Comparison of ENCODE assay signal across 33 cellular contexts in the genomic region with DNA sequence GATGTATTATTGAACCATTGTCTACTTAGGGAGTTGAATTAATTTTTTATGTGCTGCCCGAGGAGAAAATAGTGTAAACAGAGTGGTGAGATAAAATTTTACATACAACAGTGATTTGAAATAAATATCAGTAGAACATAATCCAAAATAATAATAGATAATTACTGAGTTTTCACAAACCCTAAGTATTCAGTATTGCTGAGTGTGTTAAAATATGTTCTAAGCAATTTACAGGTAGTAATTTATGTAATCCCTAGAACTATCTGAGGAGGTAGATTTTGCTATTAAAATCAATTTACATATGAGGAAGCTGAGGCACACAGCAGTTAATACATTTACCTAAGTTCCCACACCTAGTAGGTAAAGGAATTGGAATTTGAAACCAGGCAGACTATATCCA.
DNase-seq lines count a peak whose midpoint lies in the region; ATAC-seq, FAIRE-seq and TF ChIP-seq lines count a peak whose summit lies in the region.
"Had no signal": no experiment of that assay in that cellular context is flagged by ENCODE, and none has a peak within 500 bp of the region (broad histone marks: within the 10 kb centered on the region; RNA-seq: fewer than 3 reads in every experiment).

No MANE protein-coding gene starts in this region.

- in situ Hi-C loops in HepG2 (cut with HindIII; ENCODE audit: extremely low pct_ligation_motif_present, low pct_unique_long_range_greater_than_20kb) (no loop called here), IMR-90 (cut with MboI; ENCODE audit: low sequenced_read_pairs) (no loop called here), K562 (cut with MboI) (no loop called here), GM23248 (cut with MboI) (no loop called here)

- H4K5ac ChIP-seq in IMR-90 (ENCODE audit: low read depth, low read length), result no peak overlapping the region

- intact Hi-C loops in HepG2 (cut with micrococcal nuclease; ENCODE audit: unreplicated experiment) (no loop called here), right lobe of liver (cut with DNase I) (no loop called here), IMR-90 (cut with micrococcal nuclease) (no loop called here), K562 (cut with micrococcal nuclease) (no loop called here)

- H3K9me2 ChIP-seq in GM23248 (ENCODE audit: insufficient read depth), result no peaks in the 10 kb centered on the region

- dilution Hi-C loops in IMR-90 (cut with HindIII; ENCODE audit: low sequenced_read_pairs, unreplicated experiment), result no loop called here

- BruUV-seq in HepG2 (replicated peaks; lab: Mats Ljungman, UMichigan) (no TSS peak), IMR-90 (replicated peaks; lab: Mats Ljungman, UMichigan) (no TSS peak), K562 (replicated peaks; lab: Mats Ljungman, UMichigan) (no TSS peak)

- H4K20me1 ChIP-seq in HepG2 (ENCODE audit: insufficient read depth, low read length) (no peaks in the 10 kb centered on the region), IMR-90 (ENCODE audit: insufficient read depth, low read length) (no peaks in the 10 kb centered on the region), K562 (replicated peaks; ENCODE audit: control insufficient read depth, insufficient read depth, low read length) (no peaks in the 10 kb centered on the region), GM23248 (ENCODE audit: insufficient read depth) (no peaks in the 10 kb centered on the region)
- H4K20me1 ChIP-seq: BLaER1; BLaER1 treated with 17β-estradiol and CSF1 and Interleukin-3, amounts not matched to agents 10 nM and 100 nM had no signal

- no peak overlapping the region for H3K23ac ChIP-seq in IMR-90 (ENCODE audit: low read depth, low read length)

- H2AK5ac ChIP-seq in IMR-90 (ENCODE audit: low read depth, low read length), result no peak overlapping the region

- CTCF ChIA-PET in HepG2 (lab: Yijun Ruan, JAX; ENCODE audit: low intra/inter-chr PET ratio, low total read pairs), result no interaction called here
- CTCF ChIA-PET in IMR-90 (lab: Yijun Ruan, JAX), result no interaction called here
- CTCF ChIA-PET in K562 (lab: Yijun Ruan, JAX; ENCODE audit: low intra/inter-chr PET ratio), result no interaction called here

- TF ChIP-seq RAD21 in HepG2 (CRISPR knock-in tag; IDR thresholded peaks at IDR 0.05), result no peak
- TF ChIP-seq RAD21 in IMR-90 (IDR thresholded peaks at IDR 0.05; ENCODE audit: low read length), result no peak
- TF ChIP-seq RAD21 in K562 (CRISPR knock-in tag; conservative IDR thresholded peaks at IDR 0.05 in 1 of 2, IDR thresholded peaks at IDR 0.05 in 1 of 2), result no peak

- no peak for DNase-seq in HepG2 (ENCODE audit: low spot score)
- no peak for DNase-seq in right lobe of liver
- no peak for DNase-seq in IMR-90
- DNase-seq in K562 (ENCODE audit: extremely low read depth in 1 of 4, low spot score in 3 of 4), result no peak
- DNase-seq in GM23248, result no peak
- DNase-seq: 8988T; ACHN; AML-193; BE2C; C1 segment of cervical spinal cord; Caco-2; Calu3; CD4-positive, alpha-beta memory T cell; CD4-positive, alpha-beta T cell; CD4-positive, CD25-positive, alpha-beta regulatory T cell; CD8-positive, alpha-beta memory T cell; CD8-positive, alpha-beta T cell; COR-L47; DMS 273 treated with DMSO at 0.1 percent for 48 hours; DMS153; DMS53; DMS79; DMS79 treated with DMSO at 0.1 percent for 48 hours; DND-41; EL had no signal

- no peak overlapping the region for H2BK5ac ChIP-seq in IMR-90 (ENCODE audit: low read depth, low read length, poor library complexity, severe bottlenecking)

- H2BK120ac ChIP-seq in IMR-90 (ENCODE audit: low read depth, low read length), result no peak overlapping the region

- H3K4me2 ChIP-seq in HepG2 (ENCODE audit: low read depth, low read length), result no peak overlapping the region
- no peak overlapping the region for H3K4me2 ChIP-seq in IMR-90 (ENCODE audit: low read depth, low read length)
- no peak overlapping the region for H3K4me2 ChIP-seq in K562 (ENCODE audit: insufficient read depth, low read length)
- H3K4me2 ChIP-seq in GM23248 (ENCODE audit: unreplicated experiment), result no peak overlapping the region
- H3K4me2 ChIP-seq: A549; BLaER1; BLaER1 treated with 17β-estradiol and CSF1 and Interleukin-3, amounts not matched to agents 10 nM and 100 nM had no signal

- H3K4ac ChIP-seq in IMR-90 (ENCODE audit: low read depth, low read length), result no peak overlapping the region

- H3K9me1 ChIP-seq in IMR-90 (ENCODE audit: insufficient read depth, low read length) (peaks cover 4% of the 10 kb centered on the region; the same call in 1 of the 2 replicates), K562 (ENCODE audit: control insufficient read depth, insufficient read depth, low read length) (no peaks in the 10 kb centered on the region)

- H3K79me1 ChIP-seq in IMR-90 (ENCODE audit: low read depth in 1 of 2, low read length in 2 of 2), result no peaks in the 10 kb centered on the region

- H4K8ac ChIP-seq in IMR-90 (ENCODE audit: low read depth in 2 of 2, low read length in 2 of 2), result no peak overlapping the region

- H3K9me3 ChIP-seq in HepG2 (ENCODE audit: low read length) (no peaks in the 10 kb centered on the region), right lobe of liver (no peaks in the 10 kb centered on the region), IMR-90 (ENCODE audit: control insufficient read depth, insufficient read depth, low read length) (no peaks in the 10 kb centered on the region), K562 (replicated peaks; ENCODE audit: control insufficient read depth, insufficient read depth, low read depth, low read length) (no peaks in the 10 kb centered on the region), GM23248 (ENCODE audit: low read depth) (no peaks in the 10 kb centered on the region)
- H3K9me3 ChIP-seq: A549, BE2C, BLaER1, Caco-2 had no signal

- FAIRE-seq in HepG2 (lab: Jason Lieb, UNC) (no peak), K562 (lab: Jason Lieb, UNC) (no peak)
- FAIRE-seq: A204.1, A549, D721Med had no signal

- no peak overlapping the region for H2AK9ac ChIP-seq in IMR-90 (replicated peaks; ENCODE audit: low read depth, low read length, poor library complexity)

- H2BK15ac ChIP-seq in IMR-90 (ENCODE audit: low read depth, low read length), result no peak overlapping the region

- H3K4me3 ChIP-seq in HepG2 (replicated peaks in 1 of 3; ENCODE audit: insufficient read depth in 1 of 3, low read depth in 2 of 3, low read length in 3 of 3), result no peak overlapping the region
- no peak overlapping the region for H3K4me3 ChIP-seq in right lobe of liver
- H3K4me3 ChIP-seq in IMR-90 (ENCODE audit: insufficient read depth, low read depth, low read length), result no peak overlapping the region
- no peak overlapping the region for H3K4me3 ChIP-seq in K562
- no peak overlapping the region for H3K4me3 ChIP-seq in GM23248
- H3K4me3 ChIP-seq: A549; BLaER1; BLaER1 treated with 17β-estradiol and CSF1 and Interleukin-3, amounts not matched to agents 10 nM and 100 nM had no signal

- H2BK20ac ChIP-seq in IMR-90 (ENCODE audit: low read depth, low read length), result no peak overlapping the region

- no peaks in the 10 kb centered on the region for H3F3A ChIP-seq in GM23248 (ENCODE audit: insufficient read depth)

- H3K36me3 ChIP-seq in HepG2 (replicated peaks in 1 of 2; ENCODE audit: control insufficient read depth in 1 of 2, insufficient read depth in 2 of 2, low read length in 2 of 2) (no peaks in the 10 kb centered on the region), right lobe of liver (no peaks in the 10 kb centered on the region), IMR-90 (ENCODE audit: control insufficient read depth, insufficient read depth, low read length) (no peaks in the 10 kb centered on the region), K562 (ENCODE audit: control insufficient read depth, insufficient read depth, low read length) (no peaks in the 10 kb centered on the region), GM23248 (ENCODE audit: low read depth) (no peaks in the 10 kb centered on the region)
- H3K36me3 ChIP-seq: BE2C; BLaER1; BLaER1 treated with 17β-estradiol and CSF1 and Interleukin-3, amounts not matched to agents 10 nM and 100 nM had no signal

- TF ChIP-seq EP300 in HepG2 (IDR thresholded peaks at IDR 0.05; ENCODE audit: low read depth in 2 of 2, low read length in 2 of 2) (no peak), HepG2 (CRISPR knock-in tag; IDR thresholded peaks at IDR 0.05; ENCODE audit: borderline replicate concordance) (no peak), K562 (IDR thresholded peaks at IDR 0.05; ENCODE audit: low read length) (no peak)

- H3K79me2 ChIP-seq in HepG2 (ENCODE audit: insufficient read depth, low read length) (no peaks in the 10 kb centered on the region), K562 (ENCODE audit: control insufficient read depth, insufficient read depth, low read length) (no peaks in the 10 kb centered on the region), GM23248 (ENCODE audit: insufficient read depth) (no peaks in the 10 kb centered on the region)

- H3K4me1 ChIP-seq in HepG2 (ENCODE audit: insufficient read depth, low read length), result peaks cover 3% of the 10 kb centered on the region
- no peaks in the 10 kb centered on the region for H3K4me1 ChIP-seq in right lobe of liver
- peaks cover 4% of the 10 kb centered on the region for H3K4me1 ChIP-seq in IMR-90 (ENCODE audit: control insufficient read depth, insufficient read depth, low read length)
- no peaks in the 10 kb centered on the region; a peak in 1 of 5 replicates for H3K4me1 ChIP-seq in K562 (replicated peaks in 1 of 2; ENCODE audit: control insufficient read depth in 2 of 2, insufficient read depth in 2 of 2, low read length in 2 of 2)
- no peaks in the 10 kb centered on the region for H3K4me1 ChIP-seq in GM23248 (ENCODE audit: insufficient read depth)
- H3K4me1 ChIP-seq: A549, BE2C, BLaER1, Caco-2 had no signal

- no peak overlapping the region for H4K91ac ChIP-seq in IMR-90 (ENCODE audit: insufficient read depth, low read depth, low read length)

- H3K14ac ChIP-seq in IMR-90 (replicated peaks; ENCODE audit: low read depth, low read length), result no peak overlapping the region

- H3K27ac ChIP-seq in HepG2 (ENCODE audit: extremely low read length, insufficient read depth, low read length), result no peak overlapping the region
- H3K27ac ChIP-seq in right lobe of liver, result no peak overlapping the region
- H3K27ac ChIP-seq in IMR-90 (ENCODE audit: insufficient read depth, low read length), result no peak overlapping the region
- no peak overlapping the region for H3K27ac ChIP-seq in K562 (ENCODE audit: extremely low read depth, low read depth, low read length)
- H3K27ac ChIP-seq in GM23248, result no peak overlapping the region
- H3K27ac ChIP-seq: 22Rv1; A549; BLaER1; BLaER1 treated with 17β-estradiol and CSF1 and Interleukin-3, amounts not matched to agents 10 nM and 100 nM; C4-2B had no signal

- no peak overlapping the region for H3K56ac ChIP-seq in IMR-90 (ENCODE audit: extremely low read depth, insufficient read depth, low read length)

- ATAC-seq in HepG2 (no peak), right lobe of liver (no peak), IMR-90 (ENCODE audit: low read depth) (no peak), K562 (no peak), HG03432 (IDR thresholded peaks at IDR 0.05; ENCODE audit: unreplicated experiment) (no peak)
- ATAC-seq: A549; CD8-positive, alpha-beta T cell had no signal

- TF ChIP-seq CTCF in HepG2 (CRISPR knock-in tag; IDR thresholded peaks at IDR 0.05) (no peak), right lobe of liver (IDR thresholded peaks at IDR 0.05) (no peak), IMR-90 (conservative IDR thresholded peaks at IDR 0.05; ENCODE audit: low read depth, low read length) (no peak), K562 (IDR thresholded peaks at IDR 0.05 in 2 of 3, conservative IDR thresholded peaks at IDR 0.05 in 1 of 3; ENCODE audit: insufficient read depth in 2 of 3, low read depth in 1 of 3, low read length in 3 of 3) (no peak)

- H3K27me3 ChIP-seq in HepG2 (ENCODE audit: control insufficient read depth in 1 of 2, insufficient read depth in 2 of 2, low read length in 2 of 2) (peaks cover 3 to 8% of the 10 kb centered on the region in 2 experiments; a peak in 2 of 5 replicates), right lobe of liver (no peaks in the 10 kb centered on the region), IMR-90 (ENCODE audit: control insufficient read depth, insufficient read depth, low read length) (no peaks in the 10 kb centered on the region), K562 (ENCODE audit: control insufficient read depth in 2 of 2, insufficient read depth in 2 of 2, low read length in 2 of 2) (no peaks in the 10 kb centered on the region), GM23248 (replicated peaks; ENCODE audit: insufficient read depth) (no peaks in the 10 kb centered on the region)
- H3K27me3 ChIP-seq: BE2C; BLaER1; BLaER1 treated with 17β-estradiol and CSF1 and Interleukin-3, amounts not matched to agents 10 nM and 100 nM had no signal

- TF ChIP-seq POLR2A in HepG2 (IDR thresholded peaks at IDR 0.05; ENCODE audit: insufficient read depth in 1 of 2, low read depth in 2 of 2, low read length in 2 of 2) (no peak), right lobe of liver (IDR thresholded peaks at IDR 0.05) (no peak), IMR-90 (IDR thresholded peaks at IDR 0.05; ENCODE audit: low read depth, low read length) (no peak), K562 (conservative IDR thresholded peaks at IDR 0.05) (no peak)

- no peak overlapping the region for H3K18ac ChIP-seq in IMR-90 (ENCODE audit: low read depth, low read length)

- POLR2A ChIA-PET in HepG2 (lab: Yijun Ruan, JAX), result no interaction called here
- POLR2A ChIA-PET in IMR-90 (lab: Charles Lee; ENCODE audit: unreplicated experiment), result no interaction called here
- POLR2A ChIA-PET in K562 (lab: Yijun Ruan, JAX), result no interaction called here

- no peak overlapping the region for H3K9ac ChIP-seq in HepG2 (ENCODE audit: insufficient read depth, low read depth, low read length)
- H3K9ac ChIP-seq in IMR-90 (ENCODE audit: low read depth, low read length), result no peak overlapping the region
- H3K9ac ChIP-seq in K562 (ENCODE audit: insufficient read depth in 1 of 2, low read depth in 2 of 2, low read length in 2 of 2), result no peak overlapping the region
- H3K9ac ChIP-seq in GM23248, result no peak overlapping the region
- H3K9ac ChIP-seq: BLaER1; BLaER1 treated with 17β-estradiol and CSF1 and Interleukin-3, amounts not matched to agents 10 nM and 100 nM had no signal

- WGBS in HepG2 (ENCODE audit: low lambda C conversion rate), result 2% methylated on average over 1 of the region's 1 CpG
- 48% methylated on average over 1 of the region's 1 CpG for WGBS in right lobe of liver (ENCODE audit: insufficient coverage, low coverage, low lambda C conversion rate, missing lambda C conversion rate)
- no CpG with 5 or more reads among the region's 1 CpG for WGBS in IMR-90 (ENCODE audit: extremely low coverage in 2 of 2, insufficient read length in 1 of 2), 2 experiments
- 13% methylated on average over 1 of the region's 1 CpG for WGBS in K562 (ENCODE audit: insufficient coverage, low coverage, missing lambda C conversion rate)
- 8 to 16% methylated on average over 1 of the region's 1 CpG for WGBS in GM23248 (ENCODE audit: low coverage in 1 of 2, low lambda C conversion rate in 2 of 2, missing lambda C conversion rate in 2 of 2), 2 experiments

- H2AFZ ChIP-seq in HepG2 (ENCODE audit: low read length) (no peak overlapping the region), IMR-90 (replicated peaks; ENCODE audit: low read length, poor library complexity) (no peak overlapping the region), K562 (ENCODE audit: low read depth, low read length) (no peak overlapping the region), GM23248 (no peak overlapping the region)

Comparison
In these comparisons a context has a peak if more than half of its experiments do, and no peak if none do; other contexts are left out.
1. Of the 241 proteins assayed by ChIP-seq in both HepG2 and K562: peak only in HepG2: none; only in K562: none; in both: MAFF; in neither: 239; mixed calls (peak in some experiments, not most) for 1.